ENCODE assay signal across 11 cellular contexts in genomic region chr15:67823371-67824156, GRCh38. TPM values are rescaled to one million over a fixed set of nuclear protein-coding genes. Genes with fewer than 3 reads are reported as not detected.
DNase-seq lines count a peak whose midpoint lies in the region; ATAC-seq and TF ChIP-seq lines count a peak whose summit lies in the region.
"Had no signal": no experiment of that assay in that cellular context is flagged by ENCODE, and none has a peak within 500 bp of the region (broad histone marks: within the 10 kb centered on the region; RNA-seq: fewer than 3 reads in every experiment).

No MANE protein-coding gene starts in this region.

- H3K27ac Mint-ChIP-seq in CD4-positive, CD25-positive, alpha-beta regulatory T cell = peak overlapping the region in 1 of 3 donors; percentile 67

- H3K4me1 Mint-ChIP-seq in CD4-positive, CD25-positive, alpha-beta regulatory T cell = peaks cover 0 to 59% (median 13%) of the 10 kb centered on the region in 4 donors

- TF ChIP-seq CTCF in WERI-Rb-1 (IDR thresholded peaks at IDR 0.05; ENCODE audit: low read depth, low read length) = no peak

- no peak overlapping the region for H3K4me3 ChIP-seq in CD4-positive, CD25-positive, alpha-beta regulatory T cell (ENCODE audit: low read depth, low read length)
- H3K4me3 ChIP-seq in H7 (ENCODE audit: insufficient read depth, low read depth, low read length) = no peak overlapping the region
- peak overlapping the region; percentile 51 for H3K4me3 ChIP-seq in WERI-Rb-1 (ENCODE audit: low read depth, low read length)
- peak overlapping the region; percentile 26 to 39 for H3K4me3 ChIP-seq in mucosa of rectum (ENCODE audit: low read length in 2 of 2)

- peaks cover 0 to 9% (median 0%) of the 10 kb centered on the region in 7 donors for H3K9me3 Mint-ChIP-seq in CD4-positive, CD25-positive, alpha-beta regulatory T cell

- peaks cover 78% of the 10 kb centered on the region for H3K27me3 Mint-ChIP-seq in CD4-positive, CD25-positive, alpha-beta regulatory T cell

- no peak for ATAC-seq in CD4-positive, CD25-positive, alpha-beta regulatory T cell (ENCODE audit: low read depth in 2 of 2)
- no peak for ATAC-seq in HG03469 (IDR thresholded peaks at IDR 0.05; ENCODE audit: unreplicated experiment)
- no peak for ATAC-seq in GM21786 (IDR thresholded peaks at IDR 0.05; ENCODE audit: unreplicated experiment)

- no peak overlapping the region for H3K27ac ChIP-seq in CD4-positive, CD25-positive, alpha-beta regulatory T cell (ENCODE audit: insufficient read depth, low read length, poor library complexity, severe bottlenecking)
- H3K27ac ChIP-seq in WERI-Rb-1 (no peak overlapping the region), mucosa of rectum (ENCODE audit: low read depth in 2 of 2, low read length in 2 of 2) (no peak overlapping the region)
- H3K27ac ChIP-seq: transverse colon had no signal

- H3K9ac ChIP-seq in mucosa of rectum (ENCODE audit: low read depth in 1 of 2, low read length in 2 of 2) = no peak overlapping the region

- H3K9me3 ChIP-seq in CD4-positive, CD25-positive, alpha-beta regulatory T cell (ENCODE audit: control insufficient read depth in 2 of 2, low read length in 2 of 2) = no peaks in the 10 kb centered on the region
- peaks cover 14% of the 10 kb centered on the region for H3K9me3 ChIP-seq in WERI-Rb-1 (ENCODE audit: severe bottlenecking)
- H3K9me3 ChIP-seq in mucosa of rectum (ENCODE audit: control insufficient read depth in 2 of 2, low read length in 2 of 2) = no peaks in the 10 kb centered on the region
- H3K9me3 ChIP-seq: transverse colon had no signal

- peaks cover 47% of the 10 kb centered on the region for H3K4me1 ChIP-seq in CD4-positive, CD25-positive, alpha-beta regulatory T cell (ENCODE audit: control insufficient read depth, insufficient read depth, low read length, poor library complexity, severe bottlenecking)
- H3K4me1 ChIP-seq in mucosa of rectum (ENCODE audit: control insufficient read depth in 2 of 2, insufficient read depth in 2 of 2, low read length in 2 of 2) = peaks cover 9 to 11% of the 10 kb centered on the region in 2 donors

- H3K36me3 ChIP-seq in CD4-positive, CD25-positive, alpha-beta regulatory T cell (ENCODE audit: control insufficient read depth, insufficient read depth, low read length) = no peaks in the 10 kb centered on the region
- H3K36me3 ChIP-seq in H7 (replicated peaks; ENCODE audit: control insufficient read depth, insufficient read depth, low read length) (no peaks in the 10 kb centered on the region), WERI-Rb-1 (no peaks in the 10 kb centered on the region), mucosa of rectum (ENCODE audit: control insufficient read depth in 2 of 2, insufficient read depth in 2 of 2, low read length in 2 of 2) (no peaks in the 10 kb centered on the region)
- H3K36me3 ChIP-seq: transverse colon had no signal

- peak overlapping the region; percentile 72 to 90 (median 87) for H3K4me3 Mint-ChIP-seq in CD4-positive, CD25-positive, alpha-beta regulatory T cell

- H3K36me3 Mint-ChIP-seq in CD4-positive, CD25-positive, alpha-beta regulatory T cell = no peaks in the 10 kb centered on the region

- H3K27me3 ChIP-seq in CD4-positive, CD25-positive, alpha-beta regulatory T cell (ENCODE audit: control insufficient read depth, insufficient read depth, low read length) = peaks cover 12% of the 10 kb centered on the region
- H3K27me3 ChIP-seq in H7 (ENCODE audit: control insufficient read depth, insufficient read depth, low read length) (peaks cover 98% of the 10 kb centered on the region), WERI-Rb-1 (ENCODE audit: insufficient read depth, low read depth, severe bottlenecking) (peaks cover 75% of the 10 kb centered on the region), mucosa of rectum (ENCODE audit: control insufficient read depth in 2 of 2, insufficient read depth in 2 of 2, low read length in 2 of 2) (peaks cover 51 to 82% of the 10 kb centered on the region in 2 donors)

- DNase-seq in CD4-positive, CD25-positive, alpha-beta regulatory T cell = no peak
- DNase-seq in H7 (peak; percentile 74), WERI-Rb-1 (no peak), NK-92 (lab: John Stamatoyannopoulos, UW; ENCODE audit: unreplicated experiment) (no peak), SIG-M5 (lab: John Stamatoyannopoulos, UW) (no peak)
- DNase-seq: IMR-90, transverse colon had no signal

RNA-seq across cellular contexts. Expression of gene SKOR1, which starts 1.7 kb away (rescaled TPM):
- total RNA-seq in CD4-positive, CD25-positive, alpha-beta regulatory T cell = 2.5 TPM
- polyA plus RNA-seq in CD4-positive, CD25-positive, alpha-beta regulatory T cell = not detected
- 0.11 TPM in 1 of 2 replicates, not detected in the other for total RNA-seq in H7 (2014; rRNA removed; shearing (Covaris generic))
- total RNA-seq: IMR-90 had no signal

RNA-seq across cellular contexts. Expression of gene RNU6-1, which starts 16.3 kb away (rescaled TPM):
- total RNA-seq in CD4-positive, CD25-positive, alpha-beta regulatory T cell = not detected
- polyA plus RNA-seq in CD4-positive, CD25-positive, alpha-beta regulatory T cell = not detected
- not detected in 2 replicates for total RNA-seq in H7 (2014; rRNA removed; shearing (Covaris generic))
- total RNA-seq: IMR-90, renal cortical epithelial cell, transverse colon had no signal
- polyA plus RNA-seq: IMR-90 had no signal

Comparison
In these comparisons a context has a peak if more than half of its experiments do, and no peak if none do; other contexts are left out.
1. H3K4me3 ChIP-seq: peak in WERI-Rb-1 (single experiment) and mucosa of rectum (2 of 2); none in CD4-positive, CD25-positive, alpha-beta regulatory T cell (single experiment) and H7 (single experiment).